Comparison of ENCODE assay signal across 23 cellular contexts in the genomic region with DNA sequence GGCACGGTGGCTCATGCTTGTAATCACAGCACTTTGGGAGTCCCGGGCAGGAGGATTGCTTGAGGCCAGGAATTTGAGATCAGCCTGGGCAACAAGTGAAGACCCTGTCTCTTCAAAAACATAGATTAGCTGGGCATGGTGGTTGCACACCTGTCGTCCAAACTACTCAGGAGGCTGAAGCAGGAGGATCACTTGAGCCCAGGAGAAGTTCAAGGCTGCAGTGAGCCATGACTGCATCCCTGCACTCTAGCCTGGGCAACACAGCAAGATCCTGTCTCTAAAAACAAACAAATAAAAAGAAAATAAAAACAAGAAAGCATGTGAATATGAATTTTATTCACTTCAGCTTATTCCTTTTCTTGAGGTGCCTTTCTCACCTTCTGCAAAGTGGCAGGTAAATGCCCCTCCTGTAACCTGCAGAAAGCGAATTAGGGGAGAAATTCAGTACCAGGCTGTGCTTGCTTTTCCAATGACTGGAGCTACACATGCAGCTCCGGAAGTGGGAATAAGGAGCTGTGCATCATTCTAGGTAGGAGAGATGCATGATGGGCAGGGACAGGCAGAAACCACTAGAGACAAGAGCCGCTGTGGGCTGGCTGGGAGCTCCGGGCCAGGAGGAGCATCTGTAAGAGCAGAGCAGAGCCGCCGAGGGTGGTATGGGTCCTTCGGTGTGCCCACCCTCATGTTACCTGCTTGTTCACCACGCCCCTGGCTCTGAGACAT.
"Had no signal": no experiment of that assay in that cellular context is flagged by ENCODE, and none has a peak within 500 bp of the region (broad histone marks: within the 10 kb centered on the region; RNA-seq: fewer than 3 reads in every experiment).

No MANE protein-coding gene starts in this region.

- H3K4me1 ChIP-seq: neural progenitor cell, prostate gland, sigmoid colon had no signal

- H3K9me3 ChIP-seq: left lung, pancreas, prostate gland, sigmoid colon, spleen, tibial nerve, vagina had no signal

- H3K27me3 ChIP-seq: left lung, neural progenitor cell, pancreas, tibial nerve, vagina had no signal

- H3K27ac ChIP-seq: left lung, neural progenitor cell, pancreas, prostate gland, sigmoid colon, spleen, tibial nerve, vagina had no signal

- FAIRE-seq: keratinocyte, pancreas, small intestine had no signal

- H3K4me2 ChIP-seq: neural progenitor cell had no signal

- H3K9ac ChIP-seq: neural progenitor cell had no signal

- ATAC-seq: left cardiac atrium; left lung; natural killer cell; pancreas; stimulated activated effector memory CD8-positive, alpha-beta T cell treated with anti-CD3 and anti-CD28 coated beads, Interleukin-12 subunit alpha, Interleukin-12 subunit beta, amount 100 ng/mL, for 72 hours had no signal

- H3K4me3 ChIP-seq: left lung, lung, neural progenitor cell, pancreas, prostate gland, sigmoid colon, spleen, tibial nerve, vagina had no signal

- H3K36me3 ChIP-seq: left lung, neural progenitor cell, pancreas, prostate gland, sigmoid colon, spleen, vagina had no signal

- DNase-seq: hippocampal formation; kidney glomerular epithelial cell; left cardiac atrium; left lung; mesendoderm; naive B cell; natural killer cell; nephron progenitor cell; pancreas; retina; sigmoid colon; small intestine; spleen; stimulated activated CD4-positive, alpha-beta T cell treated with anti-CD3 and anti-CD28 coated beads, Interleukin-4, amount 100 ng/mL, for 24 hours; stimulated activated naive CD4-positive, alpha-beta T cell; substantia nigra had no signal

- H2AFZ ChIP-seq: neural progenitor cell had no signal
